ENCODE assay signal across 11 cellular contexts in the genomic region with DNA sequence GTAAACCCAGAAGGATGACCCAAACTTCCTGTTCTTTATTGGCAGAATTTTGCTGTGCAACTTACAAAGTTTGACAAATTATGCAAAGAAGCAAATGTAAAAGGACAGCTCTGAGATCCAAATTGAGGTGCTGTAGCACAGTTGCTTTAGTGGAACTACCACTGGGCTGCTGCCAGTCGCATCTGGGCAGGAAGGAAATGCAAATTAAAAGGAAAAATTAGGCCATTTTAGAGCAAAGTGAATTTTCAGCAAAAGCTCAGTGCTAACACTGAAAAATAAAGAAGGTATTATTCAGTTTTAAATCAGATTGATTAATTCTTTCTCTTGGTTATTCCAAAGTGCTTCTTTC.
A peak's percentile ranks its signal among the peaks of the same experiment; 100 is the strongest.
DNase-seq lines count a peak whose midpoint lies in the region; ATAC-seq, FAIRE-seq and TF ChIP-seq lines count a peak whose summit lies in the region.
"Had no signal": no experiment of that assay in that cellular context is flagged by ENCODE, and none has a peak within 500 bp of the region (broad histone marks: within the 10 kb centered on the region; RNA-seq: fewer than 3 reads in every experiment).

No MANE protein-coding gene starts in this region.

- CTCF ChIA-PET in HepG2 (lab: Yijun Ruan, JAX; ENCODE audit: low intra/inter-chr PET ratio, low total read pairs) = interaction anchor here (1.2 kb wide), 1 partner anchor 530 kb away, joined by 7 read pairs; no protein-coding TSS in a partner anchor

- no peak overlapping the region for H2AFZ ChIP-seq in HepG2 (ENCODE audit: low read length)

- TF ChIP-seq CTCF in DOHH2 (IDR thresholded peaks at IDR 0.05; ENCODE audit: low read depth, low read length, poor library complexity, severe bottlenecking) (no peak), gastroesophageal sphincter (IDR thresholded peaks at IDR 0.05) (no peak), HepG2 (CRISPR knock-in tag; IDR thresholded peaks at IDR 0.05) (no peak)

- peaks cover 32 to 45% (median 34%) of the 10 kb centered on the region in 3 donors for H3K4me1 Mint-ChIP-seq in IgD-negative memory B cell

- no peak overlapping the region for H3K9ac ChIP-seq in HepG2 (ENCODE audit: insufficient read depth, low read depth, low read length)

- no peak for TF ChIP-seq EP300 in gastroesophageal sphincter (IDR thresholded peaks at IDR 0.05)
- no peak for TF ChIP-seq EP300 in HepG2 (IDR thresholded peaks at IDR 0.05; ENCODE audit: low read depth in 2 of 2, low read length in 2 of 2)
- TF ChIP-seq EP300 in HepG2 (CRISPR knock-in tag; IDR thresholded peaks at IDR 0.05; ENCODE audit: borderline replicate concordance) = no peak

- POLR2A ChIA-PET in HepG2 (lab: Yijun Ruan, JAX) = no interaction called here

- H3K27me3 ChIP-seq in DOHH2 (ENCODE audit: control insufficient read depth, low read length) = no peaks in the 10 kb centered on the region
- H3K27me3 ChIP-seq in gastroesophageal sphincter = no peaks in the 10 kb centered on the region
- H3K27me3 ChIP-seq in HepG2 (ENCODE audit: control insufficient read depth in 1 of 2, insufficient read depth in 2 of 2, low read length in 2 of 2) = no peaks in the 10 kb centered on the region; a peak in 1 of 5 replicates
- H3K27me3 ChIP-seq: gastrocnemius medialis, tibial nerve had no signal

- intact Hi-C loops in HepG2 (cut with micrococcal nuclease; ENCODE audit: unreplicated experiment) = no loop called here

- H3F3A ChIP-seq in DOHH2 (ENCODE audit: control insufficient read depth, insufficient read depth) = peaks cover 9% of the 10 kb centered on the region

- in situ Hi-C loops in HepG2 (cut with HindIII; ENCODE audit: extremely low pct_ligation_motif_present, low pct_unique_long_range_greater_than_20kb) = loop anchor here (10.0 kb wide), 1 partner anchor 532 kb away; no protein-coding TSS in a partner anchor

- no peaks in the 10 kb centered on the region for H3K27me3 Mint-ChIP-seq in IgD-negative memory B cell

- H3K27ac ChIP-seq in DOHH2 (ENCODE audit: low read depth, low read length) = peak overlapping the region; percentile 92
- H3K27ac ChIP-seq in gastroesophageal sphincter = peak overlapping the region in 3 of 4 donors; percentile 20 to 67 (median 52)
- H3K27ac ChIP-seq in HepG2 (ENCODE audit: extremely low read length, insufficient read depth, low read length) = no peak overlapping the region
- H3K27ac ChIP-seq: C4-2B had no signal

- 50 to 53% methylated on average over 1 of the region's 1 CpG for WGBS in gastroesophageal sphincter (ENCODE audit: low coverage in 1 of 2), 2 donors
- 81% methylated on average over 1 of the region's 1 CpG for WGBS in HepG2 (ENCODE audit: low lambda C conversion rate)

- H3K9me3 ChIP-seq in DOHH2 (ENCODE audit: control insufficient read depth, insufficient read depth, low read length) = no peaks in the 10 kb centered on the region
- H3K9me3 ChIP-seq in gastroesophageal sphincter = no peaks in the 10 kb centered on the region
- H3K9me3 ChIP-seq in HepG2 (ENCODE audit: low read length) = no peaks in the 10 kb centered on the region
- H3K9me3 ChIP-seq: gastrocnemius medialis, tibial nerve had no signal

- H3K79me2 ChIP-seq in DOHH2 (ENCODE audit: control insufficient read depth, low read length) (no peaks in the 10 kb centered on the region), HepG2 (ENCODE audit: insufficient read depth, low read length) (no peaks in the 10 kb centered on the region)

- H3K4me1 ChIP-seq in DOHH2 (ENCODE audit: control insufficient read depth, low read length) (peaks cover 53% of the 10 kb centered on the region), gastroesophageal sphincter (peaks cover 0 to 21% (median 4%) of the 10 kb centered on the region in 3 donors), HepG2 (ENCODE audit: insufficient read depth, low read length) (no peaks in the 10 kb centered on the region)

- H3K4me2 ChIP-seq in DOHH2 (ENCODE audit: low read length) (peak overlapping the region; percentile 80), HepG2 (ENCODE audit: low read depth, low read length) (no peak overlapping the region)

- H3K27ac Mint-ChIP-seq in IgD-negative memory B cell = peak overlapping the region in 2 of 3 donors; percentile 20 to 94

- FAIRE-seq in HepG2 (lab: Jason Lieb, UNC) = no peak

- peak overlapping the region; percentile 70 for H3K4me3 ChIP-seq in DOHH2 (ENCODE audit: low read length)
- H3K4me3 ChIP-seq in gastroesophageal sphincter = no peak overlapping the region
- H3K4me3 ChIP-seq in HepG2 (replicated peaks in 1 of 3; ENCODE audit: insufficient read depth in 1 of 3, low read depth in 2 of 3, low read length in 3 of 3) = no peak overlapping the region

- H3K36me3 Mint-ChIP-seq in IgD-negative memory B cell = no peaks in the 10 kb centered on the region

- H3K4me3 Mint-ChIP-seq in IgD-negative memory B cell = peak overlapping the region; percentile 54 to 92 (median 78)

- H4K20me1 ChIP-seq in DOHH2 (ENCODE audit: control insufficient read depth, insufficient read depth, low read depth, low read length) = no peaks in the 10 kb centered on the region
- H4K20me1 ChIP-seq in HepG2 (ENCODE audit: insufficient read depth, low read length) = no peaks in the 10 kb centered on the region

- H3K36me3 ChIP-seq in DOHH2 (ENCODE audit: control insufficient read depth, low read length) (no peaks in the 10 kb centered on the region), gastroesophageal sphincter (no peaks in the 10 kb centered on the region), HepG2 (replicated peaks in 1 of 2; ENCODE audit: control insufficient read depth in 1 of 2, insufficient read depth in 2 of 2, low read length in 2 of 2) (no peaks in the 10 kb centered on the region)
- H3K36me3 ChIP-seq: gastrocnemius medialis, tibial nerve had no signal

- ATAC-seq in GM21515 (IDR thresholded peaks at IDR 0.05; ENCODE audit: unreplicated experiment) (peak; percentile 9), gastroesophageal sphincter (no peak), HepG2 (no peak)

- TF ChIP-seq POLR2A in gastroesophageal sphincter (IDR thresholded peaks at IDR 0.05) = no peak
- no peak for TF ChIP-seq POLR2A in HepG2 (IDR thresholded peaks at IDR 0.05; ENCODE audit: insufficient read depth in 1 of 2, low read depth in 2 of 2, low read length in 2 of 2)

- H3K9me2 ChIP-seq in DOHH2 (replicated peaks; ENCODE audit: control insufficient read depth, low read length) = no peaks in the 10 kb centered on the region

- TF ChIP-seq RAD21 in HepG2 (CRISPR knock-in tag; IDR thresholded peaks at IDR 0.05) = no peak

- no peaks in the 10 kb centered on the region for H3K9me3 Mint-ChIP-seq in IgD-negative memory B cell

- DNase-seq in RKO (ENCODE audit: low spot score) = no peak
- DNase-seq in NCI-H2107 (lab: John Stamatoyannopoulos, UW) = no peak
- DNase-seq in HepG2 (ENCODE audit: low spot score) = no peak
- no peak for DNase-seq in superior temporal gyrus (ENCODE audit: extremely low spot score)
- DNase-seq: gastrocnemius medialis had no signal

- BruUV-seq in HepG2 (replicated peaks; lab: Mats Ljungman, UMichigan) = no TSS peak

TF ChIP-seq in HepG2, 621 proteins besides CTCF, POLR2A, EP300 and RAD21:
- TF ChIP-seq SRSF4 (IDR thresholded peaks at IDR 0.05; ENCODE audit: low read depth, low read length, poor library complexity, severe bottlenecking) = no peak
